In the genomic region with DNA sequence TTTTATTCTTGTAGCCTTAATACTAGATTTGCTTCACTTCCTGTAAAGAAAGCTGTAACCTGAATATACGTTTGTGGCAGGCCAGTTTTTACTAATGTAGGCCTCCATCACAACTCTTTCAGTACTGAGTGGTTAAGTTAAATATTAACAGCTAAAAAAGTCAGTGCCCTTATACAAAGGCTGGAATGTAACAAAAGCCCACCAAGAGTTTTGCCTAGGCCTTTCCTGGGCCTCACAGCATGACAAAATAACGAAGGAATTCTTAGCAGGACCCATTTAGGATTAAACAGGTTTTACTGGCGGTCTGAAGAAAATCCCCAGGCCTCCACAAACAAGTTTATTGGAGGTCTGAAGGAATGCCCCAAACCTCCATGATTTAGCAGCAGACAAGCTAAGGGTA, we compare ENCODE assay signal across 1 cellular context.
TF ChIP-seq lines count a peak whose summit lies in the region.

No MANE protein-coding gene starts in this region.

TF ChIP-seq in GM23338, 12 proteins besides CTCF, POLR2A, EP300 and RAD21:
- TF ChIP-seq, protein P1, sequence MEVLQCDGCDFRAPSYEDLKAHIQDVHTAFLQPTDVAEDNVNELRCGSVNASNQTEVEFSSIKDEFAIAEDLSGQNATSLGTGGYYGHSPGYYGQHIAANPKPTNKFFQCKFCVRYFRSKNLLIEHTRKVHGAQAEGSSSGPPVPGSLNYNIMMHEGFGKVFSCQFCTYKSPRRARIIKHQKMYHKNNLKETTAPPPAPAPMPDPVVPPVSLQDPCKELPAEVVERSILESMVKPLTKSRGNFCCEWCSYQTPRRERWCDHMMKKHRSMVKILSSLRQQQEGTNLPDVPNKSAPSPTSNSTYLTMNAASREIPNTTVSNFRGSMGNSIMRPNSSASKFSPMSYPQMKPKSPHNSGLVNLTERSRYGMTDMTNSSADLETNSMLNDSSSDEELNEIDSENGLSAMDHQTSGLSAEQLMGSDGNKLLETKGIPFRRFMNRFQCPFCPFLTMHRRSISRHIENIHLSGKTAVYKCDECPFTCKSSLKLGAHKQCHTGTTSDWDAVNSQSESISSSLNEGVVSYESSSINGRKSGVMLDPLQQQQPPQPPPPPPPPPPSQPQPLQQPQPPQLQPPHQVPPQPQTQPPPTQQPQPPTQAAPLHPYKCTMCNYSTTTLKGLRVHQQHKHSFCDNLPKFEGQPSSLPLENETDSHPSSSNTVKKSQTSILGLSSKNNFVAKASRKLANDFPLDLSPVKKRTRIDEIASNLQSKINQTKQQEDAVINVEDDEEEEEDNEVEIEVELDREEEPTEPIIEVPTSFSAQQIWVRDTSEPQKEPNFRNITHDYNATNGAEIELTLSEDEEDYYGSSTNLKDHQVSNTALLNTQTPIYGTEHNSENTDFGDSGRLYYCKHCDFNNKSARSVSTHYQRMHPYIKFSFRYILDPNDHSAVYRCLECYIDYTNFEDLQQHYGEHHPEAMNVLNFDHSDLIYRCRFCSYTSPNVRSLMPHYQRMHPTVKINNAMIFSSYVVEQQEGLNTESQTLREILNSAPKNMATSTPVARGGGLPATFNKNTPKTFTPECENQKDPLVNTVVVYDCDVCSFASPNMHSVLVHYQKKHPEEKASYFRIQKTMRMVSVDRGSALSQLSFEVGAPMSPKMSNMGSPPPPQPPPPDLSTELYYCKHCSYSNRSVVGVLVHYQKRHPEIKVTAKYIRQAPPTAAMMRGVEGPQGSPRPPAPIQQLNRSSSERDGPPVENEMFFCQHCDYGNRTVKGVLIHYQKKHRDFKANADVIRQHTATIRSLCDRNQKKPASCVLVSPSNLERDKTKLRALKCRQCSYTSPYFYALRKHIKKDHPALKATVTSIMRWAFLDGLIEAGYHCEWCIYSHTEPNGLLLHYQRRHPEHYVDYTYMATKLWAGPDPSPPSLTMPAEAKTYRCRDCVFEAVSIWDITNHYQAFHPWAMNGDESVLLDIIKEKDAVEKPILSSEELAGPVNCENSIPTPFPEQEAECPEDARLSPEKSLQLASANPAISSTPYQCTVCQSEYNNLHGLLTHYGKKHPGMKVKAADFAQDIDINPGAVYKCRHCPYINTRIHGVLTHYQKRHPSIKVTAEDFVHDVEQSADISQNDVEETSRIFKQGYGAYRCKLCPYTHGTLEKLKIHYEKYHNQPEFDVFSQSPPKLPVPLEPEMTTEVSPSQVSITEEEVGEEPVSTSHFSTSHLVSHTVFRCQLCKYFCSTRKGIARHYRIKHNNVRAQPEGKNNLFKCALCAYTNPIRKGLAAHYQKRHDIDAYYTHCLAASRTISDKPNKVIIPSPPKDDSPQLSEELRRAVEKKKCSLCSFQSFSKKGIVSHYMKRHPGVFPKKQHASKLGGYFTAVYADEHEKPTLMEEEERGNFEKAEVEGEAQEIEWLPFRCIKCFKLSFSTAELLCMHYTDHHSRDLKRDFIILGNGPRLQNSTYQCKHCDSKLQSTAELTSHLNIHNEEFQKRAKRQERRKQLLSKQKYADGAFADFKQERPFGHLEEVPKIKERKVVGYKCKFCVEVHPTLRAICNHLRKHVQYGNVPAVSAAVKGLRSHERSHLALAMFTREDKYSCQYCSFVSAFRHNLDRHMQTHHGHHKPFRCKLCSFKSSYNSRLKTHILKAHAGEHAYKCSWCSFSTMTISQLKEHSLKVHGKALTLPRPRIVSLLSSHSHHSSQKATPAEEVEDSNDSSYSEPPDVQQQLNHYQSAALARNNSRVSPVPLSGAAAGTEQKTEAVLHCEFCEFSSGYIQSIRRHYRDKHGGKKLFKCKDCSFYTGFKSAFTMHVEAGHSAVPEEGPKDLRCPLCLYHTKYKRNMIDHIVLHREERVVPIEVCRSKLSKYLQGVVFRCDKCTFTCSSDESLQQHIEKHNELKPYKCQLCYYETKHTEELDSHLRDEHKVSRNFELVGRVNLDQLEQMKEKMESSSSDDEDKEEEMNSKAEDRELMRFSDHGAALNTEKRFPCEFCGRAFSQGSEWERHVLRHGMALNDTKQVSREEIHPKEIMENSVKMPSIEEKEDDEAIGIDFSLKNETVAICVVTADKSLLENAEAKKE (CRISPR knock-in tag; IDR thresholded peaks at IDR 0.05): 0 out of 2 replicates have a peak, but pooled peaks have one; percentile 5
- TF ChIP-seq, protein P2, sequence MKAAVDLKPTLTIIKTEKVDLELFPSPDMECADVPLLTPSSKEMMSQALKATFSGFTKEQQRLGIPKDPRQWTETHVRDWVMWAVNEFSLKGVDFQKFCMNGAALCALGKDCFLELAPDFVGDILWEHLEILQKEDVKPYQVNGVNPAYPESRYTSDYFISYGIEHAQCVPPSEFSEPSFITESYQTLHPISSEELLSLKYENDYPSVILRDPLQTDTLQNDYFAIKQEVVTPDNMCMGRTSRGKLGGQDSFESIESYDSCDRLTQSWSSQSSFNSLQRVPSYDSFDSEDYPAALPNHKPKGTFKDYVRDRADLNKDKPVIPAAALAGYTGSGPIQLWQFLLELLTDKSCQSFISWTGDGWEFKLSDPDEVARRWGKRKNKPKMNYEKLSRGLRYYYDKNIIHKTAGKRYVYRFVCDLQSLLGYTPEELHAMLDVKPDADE (IDR thresholded peaks at IDR 0.05): no peak
- no peak for TF ChIP-seq EZH2 (IDR thresholded peaks at IDR 0.05; ENCODE audit: low read depth, unreplicated experiment)
- TF ChIP-seq CREB1 (CRISPR knock-in tag; IDR thresholded peaks at IDR 0.05; ENCODE audit: low read depth): 0 out of 2 replicates have a peak, but pooled peaks have one; percentile 23
